23 cellular contexts compared by ENCODE assay signal in genomic region chr13:97239306-97239705, GRCh38. TPM values are rescaled to one million over a fixed set of nuclear protein-coding genes. Genes with fewer than 3 reads are reported as not detected.
DNase-seq lines count a peak whose midpoint lies in the region; ATAC-seq and TF ChIP-seq lines count a peak whose summit lies in the region.
"Had no signal": no experiment of that assay in that cellular context is flagged by ENCODE, and none has a peak within 500 bp of the region (broad histone marks: within the 10 kb centered on the region; RNA-seq: fewer than 3 reads in every experiment).

No MANE protein-coding gene starts in this region.

- no peaks in the 10 kb centered on the region for H3K9me3 Mint-ChIP-seq in effector memory CD8-positive, alpha-beta T cell
- H3K9me3 Mint-ChIP-seq in type B pancreatic cell = peaks cover 6% of the 10 kb centered on the region
- H3K9me3 Mint-ChIP-seq: mesothelial cell of epicardium had no signal

- no peak overlapping the region for H4K8ac ChIP-seq in trophoblast cell (ENCODE audit: low read depth, low read length)

- H3K18ac ChIP-seq in trophoblast cell (ENCODE audit: low read length) = no peak overlapping the region

- no peaks in the 10 kb centered on the region for H3K9me3 ChIP-seq in heart left ventricle
- no peaks in the 10 kb centered on the region for H3K9me3 ChIP-seq in trophoblast cell (ENCODE audit: insufficient read depth, low read depth, low read length)
- H3K9me3 ChIP-seq: body of pancreas had no signal

- no peak overlapping the region for H3K4me2 ChIP-seq in trophoblast cell (ENCODE audit: low read length)
- H3K4me2 ChIP-seq: neural progenitor cell had no signal

- H3K4ac ChIP-seq in trophoblast cell (ENCODE audit: low read depth, low read length) = peak overlapping the region; percentile 2

- no peak overlapping the region for H2AFZ ChIP-seq in trophoblast cell (ENCODE audit: insufficient read depth, low read length, poor library complexity)
- H2AFZ ChIP-seq: neural progenitor cell had no signal

- H3K27ac ChIP-seq in heart left ventricle (peak overlapping the region; percentile 52 to 84 (median 70)), trophoblast cell (ENCODE audit: low read depth, low read length) (no peak overlapping the region)
- H3K27ac ChIP-seq: body of pancreas, C4-2B, neural progenitor cell, VCaP had no signal

- H3K4me3 ChIP-seq in heart left ventricle (no peak overlapping the region), trophoblast cell (ENCODE audit: low read depth, low read length) (no peak overlapping the region)
- H3K4me3 ChIP-seq: body of pancreas, neural progenitor cell had no signal

- H3K79me1 ChIP-seq in trophoblast cell (ENCODE audit: low read length) = peaks cover 1% of the 10 kb centered on the region

- H2BK5ac ChIP-seq in trophoblast cell (ENCODE audit: low read depth, low read length, poor library complexity) = no peak overlapping the region

- peaks cover 62 to 81% of the 10 kb centered on the region in 2 donors for H3K4me1 Mint-ChIP-seq in effector memory CD8-positive, alpha-beta T cell (ENCODE audit: low read depth in 2 of 2)
- peaks cover 78% of the 10 kb centered on the region for H3K4me1 Mint-ChIP-seq in type B pancreatic cell (ENCODE audit: unreplicated experiment)

- H3K23ac ChIP-seq in trophoblast cell (ENCODE audit: low read length) = no peak overlapping the region

- TF ChIP-seq CTCF in heart left ventricle (IDR thresholded peaks at IDR 0.05) = no peak
- TF ChIP-seq CTCF in type B pancreatic cell (conservative IDR thresholded peaks at IDR 0.05) = no peak

- intact Hi-C loops in heart left ventricle (cut with DNase I) = no loop called here
- intact Hi-C loops in left ventricle myocardium superior (cut with micrococcal nuclease) = no loop called here

- H3K27me3 ChIP-seq in heart left ventricle (no peaks in the 10 kb centered on the region), trophoblast cell (ENCODE audit: insufficient read depth, low read length) (no peaks in the 10 kb centered on the region)
- H3K27me3 ChIP-seq: body of pancreas, neural progenitor cell had no signal

- no peak overlapping the region for H3K4me3 Mint-ChIP-seq in effector memory CD8-positive, alpha-beta T cell
- H3K4me3 Mint-ChIP-seq in type B pancreatic cell = no peak overlapping the region
- H3K4me3 Mint-ChIP-seq: activated naive CD8-positive, alpha-beta T cell; mesothelial cell of epicardium; neural progenitor cell had no signal

- no peak for TF ChIP-seq POLR2A in heart left ventricle (IDR thresholded peaks at IDR 0.05)

- H4K12ac ChIP-seq in trophoblast cell (ENCODE audit: low read depth, low read length) = no peak overlapping the region

- ATAC-seq in heart left ventricle (no peak), left ventricle myocardium superior (no peak), HG03159 (IDR thresholded peaks at IDR 0.05; ENCODE audit: unreplicated experiment) (no peak), GM18502 (IDR thresholded peaks at IDR 0.05; ENCODE audit: poor library complexity, unreplicated experiment) (no peak)
- no peak for ATAC-seq in effector memory CD8-positive, alpha-beta T cell (replicated peaks)
- ATAC-seq: body of pancreas had no signal

- H2AK5ac ChIP-seq in trophoblast cell (ENCODE audit: low read length) = no peak overlapping the region

- H3K14ac ChIP-seq in trophoblast cell (ENCODE audit: low read length) = no peak overlapping the region

- peaks cover 17% of the 10 kb centered on the region for H3K79me2 ChIP-seq in trophoblast cell (ENCODE audit: control insufficient read depth, insufficient read depth, low read length, poor library complexity)

- H3K36me3 ChIP-seq in heart left ventricle (peaks cover 0 to 9% (median 0%) of the 10 kb centered on the region in 9 donors), trophoblast cell (ENCODE audit: control insufficient read depth in 1 of 2, insufficient read depth in 2 of 2, low read length in 2 of 2) (peaks cover 13 to 35% of the 10 kb centered on the region in 2 experiments)
- H3K36me3 ChIP-seq: neural progenitor cell had no signal

- WGBS in heart left ventricle, 4 donors = 33 to 59% (median 47%) methylated on average over 1 of the region's 1 CpG
- WGBS in trophoblast cell (ENCODE audit: extremely low coverage, insufficient coverage, insufficient read length) = no CpG with 5 or more reads among the region's 1 CpG

- no peak overlapping the region for H3K9ac ChIP-seq in trophoblast cell (ENCODE audit: low read length)
- H3K9ac ChIP-seq: neural progenitor cell had no signal

- H2BK12ac ChIP-seq in trophoblast cell (ENCODE audit: low read length) = no peak overlapping the region

- no peak overlapping the region for H2BK120ac ChIP-seq in trophoblast cell (ENCODE audit: insufficient read depth, low read length, poor library complexity)

- H3K4me1 ChIP-seq in heart left ventricle (peaks cover 9 to 100% (median 93%) of the 10 kb centered on the region in 12 donors), trophoblast cell (ENCODE audit: control insufficient read depth in 1 of 2, insufficient read depth in 2 of 2, low read length in 2 of 2) (peaks cover 3 to 13% of the 10 kb centered on the region in 2 experiments)
- H3K4me1 ChIP-seq: neural progenitor cell had no signal

- H3K27me3 Mint-ChIP-seq in effector memory CD8-positive, alpha-beta T cell = no peaks in the 10 kb centered on the region
- no peaks in the 10 kb centered on the region for H3K27me3 Mint-ChIP-seq in type B pancreatic cell
- H3K27me3 Mint-ChIP-seq: activated naive CD8-positive, alpha-beta T cell; T-helper 17 cell had no signal

- peaks cover 11% of the 10 kb centered on the region for H3K36me3 Mint-ChIP-seq in effector memory CD8-positive, alpha-beta T cell (ENCODE audit: insufficient read depth)
- peaks cover 44% of the 10 kb centered on the region for H3K36me3 Mint-ChIP-seq in type B pancreatic cell

- DNase-seq in heart left ventricle (no peak), left ventricle myocardium superior (no peak), trophoblast cell (no peak), type B pancreatic cell (ENCODE audit: extremely low spot score, unreplicated experiment) (no peak), T-helper 1 cell (no peak)
- no peak for DNase-seq in effector memory CD8-positive, alpha-beta T cell
- DNase-seq: ACHN; activated CD4-positive, alpha-beta T cell treated with anti-CD3 and anti-CD28 coated beads, Interleukin-2, amount 50 U/mL, for 48 hours; body of pancreas; DMS 273 treated with DMSO at 0.1 percent for 48 hours; head of caudate nucleus; Kasumi-1; NCI-H1092 treated with DMSO at 0.1 percent for 48 hours; NCI-H2081 treated with DMSO at 0.1 percent for 48 hours; SIG-M5; T-helper 17 cell had no signal

- H3K27ac Mint-ChIP-seq in effector memory CD8-positive, alpha-beta T cell = peak overlapping the region; percentile 0 to 26
- H3K27ac Mint-ChIP-seq in type B pancreatic cell = peak overlapping the region; percentile 2
- H3K27ac Mint-ChIP-seq: activated naive CD8-positive, alpha-beta T cell; mesothelial cell of epicardium; neural progenitor cell had no signal

- H4K91ac ChIP-seq in trophoblast cell (ENCODE audit: low read depth, low read length) = no peak overlapping the region

RNA-seq across cellular contexts. Expression of gene MBNL2, which starts 17.2 kb away (rescaled TPM):
- total RNA-seq in heart left ventricle (100 to 1,000 TPM in 1 of 9 donors, 10 to 100 TPM in 8; 59.4 to 100 (median 83.1) TPM), left ventricle myocardium superior (66.7 TPM), type B pancreatic cell (ENCODE audit: low replicate concordance) (43.7 and 81.7 TPM in 2 replicates)
- polyA plus RNA-seq in heart left ventricle = 10 to 100 TPM; 18.5 to 41.9 TPM
- polyA plus RNA-seq in trophoblast cell (2013) = 173 and 175 TPM in 2 replicates
